In the genomic region with DNA sequence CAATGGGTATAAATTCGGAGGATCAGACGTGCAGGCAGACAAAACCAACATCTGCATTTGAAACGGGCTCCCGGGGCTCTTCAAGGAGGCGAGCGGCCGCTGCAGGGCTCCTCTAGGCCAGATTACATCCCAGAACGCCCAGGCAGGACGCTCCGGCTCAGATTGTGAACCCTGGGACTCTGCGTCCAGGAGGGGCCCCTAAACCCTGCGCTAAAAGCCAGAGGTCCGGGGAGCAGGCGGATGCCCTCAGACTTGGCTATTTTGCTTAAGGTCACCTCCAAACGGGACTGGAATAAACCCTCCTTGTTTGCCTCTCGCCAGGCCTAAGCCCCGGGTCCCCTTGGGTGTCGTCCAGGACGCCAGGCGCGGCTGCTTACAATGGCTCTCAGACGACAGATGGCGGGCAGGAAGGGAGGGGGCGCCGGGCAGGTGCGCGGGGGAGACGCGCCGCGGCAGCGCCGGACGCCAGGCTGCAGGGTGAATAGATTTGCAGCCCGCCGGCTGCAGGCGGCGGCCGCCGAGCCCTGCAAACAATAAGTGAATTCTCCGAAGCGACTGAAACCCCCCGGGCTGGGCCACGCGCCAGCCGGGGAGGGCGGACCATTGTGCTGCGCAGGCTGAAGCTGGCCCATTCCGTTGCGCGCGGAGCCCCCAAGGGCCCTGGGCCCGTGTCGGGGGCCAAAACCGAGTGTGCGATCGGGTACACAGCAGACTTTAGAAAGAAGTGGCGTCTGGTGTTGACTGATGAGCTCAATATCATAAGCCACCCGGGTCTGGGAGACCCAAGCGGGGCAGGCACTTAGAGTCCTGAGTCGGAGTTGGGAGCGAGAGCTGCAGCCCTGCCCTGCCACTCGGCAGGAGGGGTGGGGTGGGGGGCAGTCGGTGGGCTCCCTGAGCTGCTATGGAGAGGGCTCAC, we compare ENCODE assay signal across 8 cellular contexts. TPM values are rescaled to one million over a fixed set of nuclear protein-coding genes. Genes with fewer than 3 reads are reported as not detected.
DNase-seq lines count a peak whose midpoint lies in the region; ATAC-seq lines count a peak whose summit lies in the region.

No MANE protein-coding gene starts in this region.

- H3K27me3 ChIP-seq in esophagus (ENCODE audit: control insufficient read depth in 1 of 2, insufficient read depth in 2 of 2, low read length in 2 of 2): no peaks in the 10 kb centered on the region
- peaks cover 15% of the 10 kb centered on the region for H3K27me3 ChIP-seq in mucosa of stomach (ENCODE audit: control insufficient read depth, insufficient read depth, low read length)

- no peak overlapping the region for H3K27ac ChIP-seq in esophagus (ENCODE audit: low read depth in 2 of 2, low read length in 1 of 2)

- WGBS in esophagus, 2 donors: 5 to 9% methylated on average over 64 of the region's 64 CpGs

- H3K36me3 ChIP-seq in esophagus (ENCODE audit: control insufficient read depth in 2 of 2, insufficient read depth in 2 of 2, low read length in 1 of 2) (no peaks in the 10 kb centered on the region), mucosa of stomach (ENCODE audit: control insufficient read depth, insufficient read depth, low read length) (no peaks in the 10 kb centered on the region)

- peak overlapping the region; percentile 23 for H3K9ac ChIP-seq in mucosa of stomach (ENCODE audit: low read length)

- H3K4me1 ChIP-seq in esophagus (ENCODE audit: control insufficient read depth in 2 of 2, insufficient read depth in 2 of 2, low read length in 1 of 2): peaks cover 4 to 5% of the 10 kb centered on the region in 2 donors
- peaks cover 23% of the 10 kb centered on the region for H3K4me1 ChIP-seq in mucosa of stomach (ENCODE audit: control insufficient read depth, insufficient read depth, low read length)

- DNase-seq in D341Med (ENCODE audit: low spot score) (peak; percentile 96), NCI-H510A (lab: John Stamatoyannopoulos, UW) (peak; percentile 65), Kasumi-1 (lab: John Stamatoyannopoulos, UW) (no peak)
- no peak for DNase-seq in stimulated activated naive CD4-positive, alpha-beta T cell treated with Interleukin-2 at 50 U/mL for 16 hours (lab: John Stamatoyannopoulos, UW)

- H3K9me3 ChIP-seq in esophagus (ENCODE audit: control insufficient read depth in 2 of 2, insufficient read depth in 1 of 2, low read depth in 1 of 2, low read length in 1 of 2) (peaks cover 0 to 4% of the 10 kb centered on the region in 2 donors), mucosa of stomach (ENCODE audit: control insufficient read depth, low read length) (no peaks in the 10 kb centered on the region)

- ATAC-seq in HG03521 (IDR thresholded peaks at IDR 0.05; ENCODE audit: unreplicated experiment): no peak
- no peak for ATAC-seq in GM18867 (IDR thresholded peaks at IDR 0.05; ENCODE audit: unreplicated experiment)

- H3K4me3 ChIP-seq in esophagus (ENCODE audit: low read depth in 1 of 2, low read length in 2 of 2) (peak overlapping the region; percentile 40 to 42), mucosa of stomach (ENCODE audit: low read length) (peak overlapping the region; percentile 40)

RNA-seq across cellular contexts. Expression of a gene that starts 32.3 kb away (rescaled TPM):
- polyA plus RNA-seq in esophagus: 10 to 100 TPM; 21.2 to 23.2 TPM

Comparison
In these comparisons a context has a peak if more than half of its experiments do, and no peak if none do; other contexts are left out.
1. DNase-seq: peak in D341Med (single experiment) and NCI-H510A (single experiment); none in Kasumi-1 (0 of 2) and stimulated activated naive CD4-positive, alpha-beta T cell treated with Interleukin-2 at 50 U/mL for 16 hours (single experiment).